1 cellular context compared by ENCODE assay signal in the genomic region with DNA sequence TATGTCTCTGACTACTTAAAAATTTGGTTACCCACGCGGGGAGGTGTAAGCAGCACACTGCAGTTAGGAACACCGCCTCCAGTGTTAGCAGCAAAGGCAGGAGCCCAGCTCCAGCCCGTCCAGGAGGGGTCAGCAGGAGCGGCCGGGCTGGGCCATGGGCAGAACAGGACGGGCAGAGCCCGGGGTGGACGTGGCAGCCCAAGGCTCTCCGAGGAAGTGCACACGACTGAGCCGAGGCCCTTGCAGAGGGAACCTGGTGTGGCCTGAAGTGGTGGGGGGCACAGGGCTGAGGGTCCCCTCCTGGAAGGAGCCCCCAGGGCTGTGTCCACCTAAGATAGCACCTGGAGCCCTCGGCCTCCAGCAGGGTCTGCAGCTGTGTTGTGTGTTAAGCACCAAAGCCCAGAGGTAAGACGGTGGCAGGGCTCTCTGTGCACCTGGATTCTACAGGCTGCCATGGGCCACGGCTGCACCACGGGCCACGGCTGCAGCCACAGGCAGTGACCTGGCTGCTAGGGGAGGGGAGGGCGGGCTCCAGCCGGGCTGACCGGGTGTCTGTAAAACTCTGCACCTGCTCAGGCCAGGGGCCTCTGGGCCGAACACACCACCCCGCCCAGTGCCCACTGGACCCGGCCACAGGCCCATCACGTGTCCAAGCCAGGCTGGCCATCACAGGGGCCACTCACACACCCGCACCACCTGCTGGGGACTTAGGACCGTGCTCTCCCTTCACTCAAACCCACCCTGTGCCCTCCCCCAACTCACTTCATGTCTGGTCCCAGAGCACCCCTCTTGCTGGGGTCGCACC.
TF ChIP-seq lines count a peak whose summit lies in the region.

No MANE protein-coding gene starts in this region.

TF ChIP-seq in SK-N-SH treated with all-trans-retinoic acid at 6 μM for 48 hours, 23 proteins besides CTCF, POLR2A, EP300 and RAD21:
- TF ChIP-seq ZFP30 (CRISPR knock-in tag; IDR thresholded peaks at IDR 0.05) = no peak
- no peak for TF ChIP-seq ZC3H10 (CRISPR knock-in tag; IDR thresholded peaks at IDR 0.05)
- no peak for TF ChIP-seq ZNF70 (CRISPR knock-in tag; IDR thresholded peaks at IDR 0.05)
- no peak for TF ChIP-seq TOX (CRISPR knock-in tag; IDR thresholded peaks at IDR 0.05; ENCODE audit: borderline replicate concordance)
- no peak for TF ChIP-seq ISL1 (CRISPR knock-in tag; IDR thresholded peaks at IDR 0.05)
- TF ChIP-seq TCF4 (CRISPR knock-in tag; IDR thresholded peaks at IDR 0.05; ENCODE audit: borderline replicate concordance) = no peak
- TF ChIP-seq ESRRG (CRISPR knock-in tag; IDR thresholded peaks at IDR 0.05) = no peak
- TF ChIP-seq RARB (CRISPR knock-in tag; IDR thresholded peaks at IDR 0.05) = no peak
- TF ChIP-seq BACH2 (CRISPR knock-in tag; IDR thresholded peaks at IDR 0.05; ENCODE audit: borderline replicate concordance) = no peak
- TF ChIP-seq PPARA (CRISPR knock-in tag; IDR thresholded peaks at IDR 0.05; ENCODE audit: borderline replicate concordance) = no peak
- no peak for TF ChIP-seq ZNF8 (CRISPR knock-in tag; IDR thresholded peaks at IDR 0.05)
- TF ChIP-seq, protein P1, sequence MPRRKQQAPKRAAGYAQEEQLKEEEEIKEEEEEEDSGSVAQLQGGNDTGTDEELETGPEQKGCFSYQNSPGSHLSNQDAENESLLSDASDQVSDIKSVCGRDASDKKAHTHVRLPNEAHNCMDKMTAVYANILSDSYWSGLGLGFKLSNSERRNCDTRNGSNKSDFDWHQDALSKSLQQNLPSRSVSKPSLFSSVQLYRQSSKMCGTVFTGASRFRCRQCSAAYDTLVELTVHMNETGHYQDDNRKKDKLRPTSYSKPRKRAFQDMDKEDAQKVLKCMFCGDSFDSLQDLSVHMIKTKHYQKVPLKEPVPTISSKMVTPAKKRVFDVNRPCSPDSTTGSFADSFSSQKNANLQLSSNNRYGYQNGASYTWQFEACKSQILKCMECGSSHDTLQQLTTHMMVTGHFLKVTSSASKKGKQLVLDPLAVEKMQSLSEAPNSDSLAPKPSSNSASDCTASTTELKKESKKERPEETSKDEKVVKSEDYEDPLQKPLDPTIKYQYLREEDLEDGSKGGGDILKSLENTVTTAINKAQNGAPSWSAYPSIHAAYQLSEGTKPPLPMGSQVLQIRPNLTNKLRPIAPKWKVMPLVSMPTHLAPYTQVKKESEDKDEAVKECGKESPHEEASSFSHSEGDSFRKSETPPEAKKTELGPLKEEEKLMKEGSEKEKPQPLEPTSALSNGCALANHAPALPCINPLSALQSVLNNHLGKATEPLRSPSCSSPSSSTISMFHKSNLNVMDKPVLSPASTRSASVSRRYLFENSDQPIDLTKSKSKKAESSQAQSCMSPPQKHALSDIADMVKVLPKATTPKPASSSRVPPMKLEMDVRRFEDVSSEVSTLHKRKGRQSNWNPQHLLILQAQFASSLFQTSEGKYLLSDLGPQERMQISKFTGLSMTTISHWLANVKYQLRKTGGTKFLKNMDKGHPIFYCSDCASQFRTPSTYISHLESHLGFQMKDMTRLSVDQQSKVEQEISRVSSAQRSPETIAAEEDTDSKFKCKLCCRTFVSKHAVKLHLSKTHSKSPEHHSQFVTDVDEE (CRISPR knock-in tag; IDR thresholded peaks at IDR 0.05) = no peak
- TF ChIP-seq GLIS3 (CRISPR knock-in tag; IDR thresholded peaks at IDR 0.05) = no peak
